In genomic region chr4:154626793-154627484, GRCh38 we compare ENCODE assay signal across 1 cellular context.
A peak's percentile ranks its signal among the peaks of the same experiment; 100 is the strongest.
TF ChIP-seq lines count a peak whose summit lies in the region.

No MANE protein-coding gene starts in this region.

TF ChIP-seq in HepG2, 621 proteins besides CTCF, POLR2A, EP300 and RAD21 (continued from another document and continues in another):
- TF ChIP-seq ZHX1 (CRISPR knock-in tag; IDR thresholded peaks at IDR 0.05; ENCODE audit: low read depth) = no peak
- no peak for TF ChIP-seq ZNF282 (IDR thresholded peaks at IDR 0.05; ENCODE audit: partially characterized antibody)
- TF ChIP-seq ZNF800 (CRISPR knock-in tag; IDR thresholded peaks at IDR 0.05) = 0 out of 2 replicates have a peak, but pooled peaks have one; percentile 42
- no peak for TF ChIP-seq ZNF775 (CRISPR knock-in tag; IDR thresholded peaks at IDR 0.05; ENCODE audit: borderline replicate concordance)
- 0 out of 2 replicates have a peak, but pooled peaks have one; percentile 42 for TF ChIP-seq KDM3A (CRISPR knock-in tag; IDR thresholded peaks at IDR 0.05; ENCODE audit: low read depth)
- TF ChIP-seq ZNF331 (CRISPR knock-in tag; IDR thresholded peaks at IDR 0.05) = peak; percentile 60; the same call in 1 of the 2 replicates
- 0 out of 2 replicates have a peak, but pooled peaks have one; percentile 46 for TF ChIP-seq ZNF598 (CRISPR knock-in tag; IDR thresholded peaks at IDR 0.05; ENCODE audit: borderline replicate concordance)
- no peak for TF ChIP-seq TAF15 (IDR thresholded peaks at IDR 0.05; ENCODE audit: low read depth, low read length, poor library complexity, severe bottlenecking)
- no peak for TF ChIP-seq RFXANK (CRISPR knock-in tag; IDR thresholded peaks at IDR 0.05)
- TF ChIP-seq ZNF616 (CRISPR knock-in tag; IDR thresholded peaks at IDR 0.05; ENCODE audit: low read depth) = no peak
- TF ChIP-seq ZBTB21 (CRISPR knock-in tag; IDR thresholded peaks at IDR 0.05) = no peak
- TF ChIP-seq ZBTB37 (CRISPR knock-in tag; IDR thresholded peaks at IDR 0.05) = no peak
- 0 out of 2 replicates have a peak, but pooled peaks have one; percentile 48 for TF ChIP-seq ZNF552 (CRISPR knock-in tag; IDR thresholded peaks at IDR 0.05; ENCODE audit: borderline replicate concordance)
- no peak for TF ChIP-seq PAX8 (CRISPR knock-in tag; IDR thresholded peaks at IDR 0.05; ENCODE audit: borderline replicate concordance)
- 0 out of 2 replicates have a peak, but pooled peaks have one; percentile 17 for TF ChIP-seq ISL2 (CRISPR knock-in tag; IDR thresholded peaks at IDR 0.05)
- TF ChIP-seq SP140L (CRISPR knock-in tag; IDR thresholded peaks at IDR 0.05; ENCODE audit: borderline replicate concordance) = no peak
- no peak for TF ChIP-seq SMC3 (IDR thresholded peaks at IDR 0.05; ENCODE audit: low read length)
- TF ChIP-seq HNRNPL (IDR thresholded peaks at IDR 0.05; ENCODE audit: low read depth, low read length) = 0 out of 2 replicates have a peak, but pooled peaks have one; percentile 35
- TF ChIP-seq ZNF350 (CRISPR knock-in tag; IDR thresholded peaks at IDR 0.05; ENCODE audit: borderline replicate concordance, low read depth) = peak; percentile 60; the same call in 1 of the 2 replicates
- no peak for TF ChIP-seq ZNF562 (CRISPR knock-in tag; IDR thresholded peaks at IDR 0.05; ENCODE audit: borderline replicate concordance)
- TF ChIP-seq ZNF784 (CRISPR knock-in tag; IDR thresholded peaks at IDR 0.05; ENCODE audit: borderline replicate concordance) = no peak
- TF ChIP-seq REXO4 (CRISPR knock-in tag; IDR thresholded peaks at IDR 0.05; ENCODE audit: borderline replicate concordance) = no peak
- 0 out of 2 replicates have a peak, but pooled peaks have one; percentile 41 for TF ChIP-seq YEATS2 (CRISPR knock-in tag; IDR thresholded peaks at IDR 0.05; ENCODE audit: borderline replicate concordance)
- TF ChIP-seq FOXA3 (CRISPR knock-in tag; IDR thresholded peaks at IDR 0.05) = no peak
- TF ChIP-seq, protein P1, sequence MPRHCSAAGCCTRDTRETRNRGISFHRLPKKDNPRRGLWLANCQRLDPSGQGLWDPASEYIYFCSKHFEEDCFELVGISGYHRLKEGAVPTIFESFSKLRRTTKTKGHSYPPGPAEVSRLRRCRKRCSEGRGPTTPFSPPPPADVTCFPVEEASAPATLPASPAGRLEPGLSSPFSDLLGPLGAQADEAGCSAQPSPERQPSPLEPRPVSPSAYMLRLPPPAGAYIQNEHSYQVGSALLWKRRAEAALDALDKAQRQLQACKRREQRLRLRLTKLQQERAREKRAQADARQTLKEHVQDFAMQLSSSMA (CRISPR knock-in tag; IDR thresholded peaks at IDR 0.05) = no peak
- TF ChIP-seq GATAD1 (CRISPR knock-in tag; IDR thresholded peaks at IDR 0.05) = no peak
- 0 out of 2 replicates have a peak, but pooled peaks have one; percentile 36 for TF ChIP-seq ZNF317 (CRISPR knock-in tag; IDR thresholded peaks at IDR 0.05)
- no peak for TF ChIP-seq TGIF2 (CRISPR knock-in tag; IDR thresholded peaks at IDR 0.05)
- no peak for TF ChIP-seq SOX5 (CRISPR knock-in tag; IDR thresholded peaks at IDR 0.05; ENCODE audit: borderline replicate concordance)
- TF ChIP-seq ZNF513 (CRISPR knock-in tag; conservative IDR thresholded peaks at IDR 0.05) = no peak
- TF ChIP-seq ZBTB7B (CRISPR knock-in tag; IDR thresholded peaks at IDR 0.05) = peak; percentile 49; the same call in 1 of the 2 replicates
- no peak for TF ChIP-seq CENPX (CRISPR knock-in tag; IDR thresholded peaks at IDR 0.05)
- TF ChIP-seq ZNF550 (CRISPR knock-in tag; IDR thresholded peaks at IDR 0.05; ENCODE audit: borderline replicate concordance) = no peak
- TF ChIP-seq ZBTB38 (CRISPR knock-in tag; IDR thresholded peaks at IDR 0.05) = peak; percentile 60; the same call in 1 of the 2 replicates
- TF ChIP-seq BRCA1 (CRISPR knock-in tag; IDR thresholded peaks at IDR 0.05) = no peak
- no peak for TF ChIP-seq ZNF639 (CRISPR knock-in tag; conservative IDR thresholded peaks at IDR 0.05)
- no peak for TF ChIP-seq REST (IDR thresholded peaks at IDR 0.05; ENCODE audit: borderline replicate concordance in 1 of 2, low read depth in 1 of 2, low read length in 2 of 2)
- 0 out of 2 replicates have a peak, but pooled peaks have one; percentile 15 for TF ChIP-seq THRA (CRISPR knock-in tag; IDR thresholded peaks at IDR 0.05; ENCODE audit: borderline replicate concordance)
- TF ChIP-seq ZNF414 (CRISPR knock-in tag; IDR thresholded peaks at IDR 0.05) = no peak
- no peak for TF ChIP-seq ZMYM3 (CRISPR knock-in tag; IDR thresholded peaks at IDR 0.05)
- TF ChIP-seq, protein P2, sequence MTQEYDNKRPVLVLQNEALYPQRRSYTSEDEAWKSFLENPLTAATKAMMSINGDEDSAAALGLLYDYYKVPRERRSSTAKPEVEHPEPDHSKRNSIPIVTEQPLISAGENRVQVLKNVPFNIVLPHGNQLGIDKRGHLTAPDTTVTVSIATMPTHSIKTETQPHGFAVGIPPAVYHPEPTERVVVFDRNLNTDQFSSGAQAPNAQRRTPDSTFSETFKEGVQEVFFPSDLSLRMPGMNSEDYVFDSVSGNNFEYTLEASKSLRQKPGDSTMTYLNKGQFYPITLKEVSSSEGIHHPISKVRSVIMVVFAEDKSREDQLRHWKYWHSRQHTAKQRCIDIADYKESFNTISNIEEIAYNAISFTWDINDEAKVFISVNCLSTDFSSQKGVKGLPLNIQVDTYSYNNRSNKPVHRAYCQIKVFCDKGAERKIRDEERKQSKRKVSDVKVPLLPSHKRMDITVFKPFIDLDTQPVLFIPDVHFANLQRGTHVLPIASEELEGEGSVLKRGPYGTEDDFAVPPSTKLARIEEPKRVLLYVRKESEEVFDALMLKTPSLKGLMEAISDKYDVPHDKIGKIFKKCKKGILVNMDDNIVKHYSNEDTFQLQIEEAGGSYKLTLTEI (CRISPR knock-in tag; conservative IDR thresholded peaks at IDR 0.05) = no peak
- peak; percentile 57 for TF ChIP-seq HDAC1 (CRISPR knock-in tag; IDR thresholded peaks at IDR 0.05)
